Comparison of ENCODE assay signal across 8 cellular contexts in the genomic region with DNA sequence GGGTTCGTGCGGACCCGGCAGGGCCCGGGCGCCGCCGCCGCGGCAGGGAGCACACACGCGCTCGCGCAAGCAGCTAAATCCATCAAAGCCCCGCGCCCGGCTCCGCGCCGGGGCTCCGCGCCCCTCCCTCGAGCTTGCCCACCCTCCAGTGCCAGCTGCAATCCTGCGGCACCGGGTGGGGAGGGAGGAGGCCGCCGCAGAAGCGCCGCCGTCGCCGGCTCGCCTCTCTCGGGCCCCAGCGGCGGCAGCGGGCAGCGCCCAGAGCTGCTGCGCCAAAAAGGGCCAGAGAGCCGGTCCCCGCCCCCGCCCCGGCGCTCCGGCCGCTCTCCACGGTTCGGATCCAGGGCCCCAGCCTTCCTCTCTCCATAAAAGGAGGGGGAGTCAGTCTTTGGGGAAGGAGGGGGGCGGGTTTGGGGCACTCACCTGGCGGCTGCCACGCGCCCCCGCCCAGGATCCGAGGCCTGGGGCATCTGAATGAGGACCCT. TPM values are rescaled to one million over a fixed set of nuclear protein-coding genes. Genes with fewer than 3 reads are reported as not detected.
A peak's percentile ranks its signal among the peaks of the same experiment; 100 is the strongest.
DNase-seq lines count a peak whose midpoint lies in the region; ATAC-seq and TF ChIP-seq lines count a peak whose summit lies in the region.

No MANE protein-coding gene starts in this region.

- ATAC-seq in Right ventricle myocardium superior (ENCODE audit: poor library complexity) (peak; percentile 32), HG02678 (IDR thresholded peaks at IDR 0.05; ENCODE audit: unreplicated experiment) (no peak)
- no peak for ATAC-seq in activated CD8-positive, alpha-beta memory T cell treated with anti-CD3 and anti-CD28 coated beads, Interleukin-2, amount 10 ng/mL, durations not matched to agents 7 days and 5 days

- H3K4me2 ChIP-seq in osteoblast (ENCODE audit: insufficient read depth, low read length) = peak overlapping the region; percentile 64

- peak overlapping the region; percentile 34 for H3K4me3 ChIP-seq in Jurkat, Clone E6-1 (ENCODE audit: low read length)
- H3K4me3 ChIP-seq in osteoblast (ENCODE audit: insufficient read depth, low read length) = peak overlapping the region; percentile 64

- no peak overlapping the region for H2AFZ ChIP-seq in osteoblast (ENCODE audit: low read length)

- H3K27ac Mint-ChIP-seq in activated naive CD8-positive, alpha-beta T cell treated with anti-CD3 and anti-CD28 coated beads for 36 hours = no peak overlapping the region
- H3K27ac Mint-ChIP-seq in activated CD8-positive, alpha-beta memory T cell treated with anti-CD3 and anti-CD28 coated beads, Interleukin-2, amount 10 ng/mL, durations not matched to agents 7 days and 5 days = no peak overlapping the region

- no peak for TF ChIP-seq CTCF in osteoblast (IDR thresholded peaks at IDR 0.05; ENCODE audit: extremely low read depth, low read depth, low read length)

- H3K4me3 Mint-ChIP-seq in activated naive CD8-positive, alpha-beta T cell treated with anti-CD3 and anti-CD28 coated beads for 36 hours = no peak overlapping the region
- no peak overlapping the region for H3K4me3 Mint-ChIP-seq in activated CD8-positive, alpha-beta memory T cell treated with anti-CD3 and anti-CD28 coated beads, Interleukin-2, amount 10 ng/mL, durations not matched to agents 7 days and 5 days

- H3K9me3 ChIP-seq in osteoblast (ENCODE audit: low read depth, low read length) = no peaks in the 10 kb centered on the region

- peaks cover 28% of the 10 kb centered on the region for H3K79me2 ChIP-seq in osteoblast (ENCODE audit: insufficient read depth, low read length)

- H3K27ac ChIP-seq in osteoblast (ENCODE audit: low read depth, low read length) = no peak overlapping the region

- H3K4me1 ChIP-seq in osteoblast (ENCODE audit: insufficient read depth, low read length) = peaks cover 27% of the 10 kb centered on the region

- peaks cover 15% of the 10 kb centered on the region for H4K20me1 ChIP-seq in osteoblast (ENCODE audit: insufficient read depth, low read length)

- H3K4me1 Mint-ChIP-seq in activated naive CD8-positive, alpha-beta T cell treated with anti-CD3 and anti-CD28 coated beads for 36 hours = peaks cover 12% of the 10 kb centered on the region
- peaks cover 11% of the 10 kb centered on the region for H3K4me1 Mint-ChIP-seq in activated CD8-positive, alpha-beta memory T cell treated with anti-CD3 and anti-CD28 coated beads, Interleukin-2, amount 10 ng/mL, durations not matched to agents 7 days and 5 days

- intact Hi-C loops in Right ventricle myocardium superior (cut with DNase I) = loop anchor here (5.0 to 10.0 kb wide), 3 partner anchors 125 to 212 kb away; no protein-coding TSS in a partner anchor

- no peaks in the 10 kb centered on the region for H3K36me3 ChIP-seq in osteoblast (ENCODE audit: insufficient read depth, low read length)

- CTCF ChIA-PET in activated CD8-positive, alpha-beta memory T cell treated with anti-CD3 and anti-CD28 coated beads, Interleukin-2, amount 10 ng/mL, durations not matched to agents 7 days and 5 days (lab: Charles Lee) = no interaction called here

- H3K27me3 ChIP-seq in osteoblast (ENCODE audit: insufficient read depth, low read length) = peaks cover 18% of the 10 kb centered on the region

- no peaks in the 10 kb centered on the region for H3K36me3 Mint-ChIP-seq in activated naive CD8-positive, alpha-beta T cell treated with anti-CD3 and anti-CD28 coated beads for 36 hours
- H3K36me3 Mint-ChIP-seq in activated CD8-positive, alpha-beta memory T cell treated with anti-CD3 and anti-CD28 coated beads, Interleukin-2, amount 10 ng/mL, durations not matched to agents 7 days and 5 days = no peaks in the 10 kb centered on the region

- H3K27me3 Mint-ChIP-seq in activated naive CD8-positive, alpha-beta T cell treated with anti-CD3 and anti-CD28 coated beads for 36 hours = peaks cover 56% of the 10 kb centered on the region
- peaks cover 58% of the 10 kb centered on the region for H3K27me3 Mint-ChIP-seq in activated CD8-positive, alpha-beta memory T cell treated with anti-CD3 and anti-CD28 coated beads, Interleukin-2, amount 10 ng/mL, durations not matched to agents 7 days and 5 days

- H3K9me3 Mint-ChIP-seq in activated naive CD8-positive, alpha-beta T cell treated with anti-CD3 and anti-CD28 coated beads for 36 hours = no peaks in the 10 kb centered on the region
- no peaks in the 10 kb centered on the region for H3K9me3 Mint-ChIP-seq in activated CD8-positive, alpha-beta memory T cell treated with anti-CD3 and anti-CD28 coated beads, Interleukin-2, amount 10 ng/mL, durations not matched to agents 7 days and 5 days (ENCODE audit: low read depth)

- DNase-seq in ELR (ENCODE audit: low read depth) (peak; percentile 76), Right ventricle myocardium superior (peak; percentile 74), osteoblast (ENCODE audit: insufficient read length, low spot score, missing footprints) (peak; percentile 99)
- DNase-seq in Jurkat, Clone E6-1 (ENCODE audit: low read depth, low spot score) = peak; percentile 46
- DNase-seq in activated naive CD8-positive, alpha-beta T cell treated with anti-CD3 and anti-CD28 coated beads for 36 hours = peak; percentile 38
- no peak for DNase-seq in NK-92 treated with Interleukin-12 subunit alpha and Interleukin-12 subunit beta, amount 100 ng/mL, for 24 hours (lab: John Stamatoyannopoulos, UW)
- no peak for DNase-seq in activated CD8-positive, alpha-beta memory T cell treated with anti-CD3 and anti-CD28 coated beads, Interleukin-2, amount 10 ng/mL, durations not matched to agents 7 days and 5 days

RNA-seq across cellular contexts. Expression of gene PDGFA, which starts 0.4 kb away (rescaled TPM):
- polyA plus RNA-seq in Jurkat, Clone E6-1 (2012; ENCODE audit: insufficient read depth, insufficient read length) = 13.0 TPM
- 1 to 10 TPM; 3.3 to 4.1 TPM for total RNA-seq in activated naive CD8-positive, alpha-beta T cell treated with anti-CD3 and anti-CD28 coated beads for 36 hours
- total RNA-seq in Right ventricle myocardium superior (34.5 TPM), osteoblast (32.6 and 35.9 TPM in 2 replicates)
- 1 to 10 TPM in 1 of 2 experiments, under 1 TPM in 1; 0.67 to 2.3 TPM for total RNA-seq in activated CD8-positive, alpha-beta memory T cell treated with anti-CD3 and anti-CD28 coated beads, Interleukin-2, amount 10 ng/mL, durations not matched to agents 7 days and 5 days

Comparison
In these comparisons a context has a peak if more than half of its experiments do, and no peak if none do; other contexts are left out.
1. DNase-seq: peak in ELR (single experiment), Jurkat, Clone E6-1 (single experiment), activated naive CD8-positive, alpha-beta T cell treated with anti-CD3 and anti-CD28 coated beads for 36 hours (single experiment), Right ventricle myocardium superior (single experiment) and osteoblast (single experiment); none in NK-92 treated with Interleukin-12 subunit alpha and Interleukin-12 subunit beta, amount 100 ng/mL, for 24 hours (single experiment) and activated CD8-positive, alpha-beta memory T cell treated with anti-CD3 and anti-CD28 coated beads, Interleukin-2, amount 10 ng/mL, durations not matched to agents 7 days and 5 days (single experiment).